ENCODE assay signal across 12 cellular contexts in the genomic region with DNA sequence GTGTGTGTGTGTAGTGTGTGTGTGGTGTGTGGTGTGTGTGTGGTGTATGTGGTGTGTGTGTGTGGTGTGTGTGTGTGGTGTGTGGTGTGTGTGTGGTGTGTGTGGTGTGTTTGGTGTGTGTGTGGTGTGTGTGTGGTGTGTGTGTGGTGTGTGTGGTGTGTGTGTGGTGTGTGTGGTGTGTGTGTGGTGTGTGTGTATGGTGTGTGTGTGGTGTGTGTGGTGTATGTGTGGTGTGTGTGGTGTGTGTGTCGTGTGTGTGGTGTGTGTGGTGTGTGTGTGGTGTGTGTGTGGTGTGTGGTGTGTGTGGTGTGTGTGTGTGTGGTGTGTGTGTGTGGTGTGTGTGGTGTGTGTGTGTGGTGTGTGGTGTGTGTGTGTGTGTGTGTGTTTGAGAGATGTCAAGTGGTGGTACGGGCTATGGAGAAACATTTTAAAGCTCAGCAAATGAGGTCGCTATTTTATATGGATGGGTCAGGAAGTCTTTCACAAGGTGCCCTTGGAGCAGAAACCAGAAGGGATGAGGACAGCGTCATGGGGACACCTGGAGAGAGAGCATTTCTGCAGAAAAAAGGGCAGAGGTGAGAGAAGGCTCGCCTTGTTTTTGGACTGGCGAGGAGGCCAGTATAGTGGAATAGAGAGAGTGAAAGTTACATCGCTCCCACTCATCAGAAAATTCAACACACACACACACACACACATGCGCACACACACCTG. TPM values are rescaled to one million over a fixed set of nuclear protein-coding genes. Genes with fewer than 3 reads are reported as not detected.
DNase-seq lines count a peak whose midpoint lies in the region; ATAC-seq, FAIRE-seq and TF ChIP-seq lines count a peak whose summit lies in the region.
"Not testable (repeated sequence)": the region's sequence is repeated elsewhere in the genome, so short reads cannot be mapped to it uniquely, and the experiment has no call there.
"Had no signal": no experiment of that assay in that cellular context is flagged by ENCODE, and none has a peak within 500 bp of the region (broad histone marks: within the 10 kb centered on the region; RNA-seq: fewer than 3 reads in every experiment).

No MANE protein-coding gene starts in this region.

- not testable (repeated sequence) for TF ChIP-seq RAD21 in K562 (CRISPR knock-in tag; conservative IDR thresholded peaks at IDR 0.05 in 1 of 2, IDR thresholded peaks at IDR 0.05 in 1 of 2)

- peaks cover 8 to 31% of the 10 kb centered on the region in 2 experiments for H3K27me3 ChIP-seq in K562 (ENCODE audit: control insufficient read depth in 2 of 2, insufficient read depth in 2 of 2, low read length in 2 of 2)
- H3K27me3 ChIP-seq in keratinocyte (ENCODE audit: control insufficient read depth, extremely low read depth, insufficient read depth, low read length), result not testable (repeated sequence)

- not testable (repeated sequence) for H3K27ac ChIP-seq in K562 (ENCODE audit: extremely low read depth, low read depth, low read length); keratinocyte (ENCODE audit: control insufficient read depth, insufficient read depth, low read length)

- H4K20me1 ChIP-seq in K562 (replicated peaks; ENCODE audit: control insufficient read depth, insufficient read depth, low read length); keratinocyte (ENCODE audit: control insufficient read depth, extremely low read depth, insufficient read depth, low read length): not testable (repeated sequence)

- not testable (repeated sequence) for H3K9me3 Mint-ChIP-seq in activated B cell treated with CpG ODN at 0.5 μM for 24 hours, nephron progenitor cell

- H3K9me1 ChIP-seq in K562 (ENCODE audit: control insufficient read depth, insufficient read depth, low read length); keratinocyte (ENCODE audit: control insufficient read depth, extremely low read depth, insufficient read depth, low read length): not testable (repeated sequence)

- not testable (repeated sequence) for BruUV-seq in K562 (replicated peaks; lab: Mats Ljungman, UMichigan)

- not testable (repeated sequence) for TF ChIP-seq EP300 in K562 (IDR thresholded peaks at IDR 0.05; ENCODE audit: low read length)

- not testable (repeated sequence) for H3K9ac ChIP-seq in K562 (ENCODE audit: insufficient read depth in 1 of 2, low read depth in 2 of 2, low read length in 2 of 2); keratinocyte (ENCODE audit: control insufficient read depth, extremely low read depth, insufficient read depth, low read length)

- dilution Hi-C loops in keratinocyte (cut with MboI; ENCODE audit: extremely low pct_ligation_motif_present, low sequenced_read_pairs), result not testable (repeated sequence)

- not testable (repeated sequence) for H3K9me3 ChIP-seq in K562 (replicated peaks; ENCODE audit: control insufficient read depth, insufficient read depth, low read depth, low read length); keratinocyte (ENCODE audit: control insufficient read depth, low read depth, low read length)

- intact Hi-C loops in activated B cell treated with CpG ODN at 0.5 μM for 24 hours (cut with micrococcal nuclease); K562 (cut with micrococcal nuclease): not testable (repeated sequence)

- ATAC-seq in activated B cell treated with CpG ODN at 0.5 μM for 24 hours (ENCODE audit: low read depth) (peak; percentile 14), K562 (peak; percentile 43)

- H3K4me1 Mint-ChIP-seq in activated B cell treated with CpG ODN at 0.5 μM for 24 hours, nephron progenitor cell: not testable (repeated sequence)

- H3K4me2 ChIP-seq in K562 (ENCODE audit: insufficient read depth, low read length); keratinocyte (ENCODE audit: control insufficient read depth, extremely low read depth, insufficient read depth, low read depth, low read length): not testable (repeated sequence)

- H3K4me3 Mint-ChIP-seq in activated B cell treated with CpG ODN at 0.5 μM for 24 hours, nephron progenitor cell: not testable (repeated sequence)

- not testable (repeated sequence) for TF ChIP-seq POLR2A in GM12892 (IDR thresholded peaks at IDR 0.05; ENCODE audit: low read depth, low read length); NB4 (IDR thresholded peaks at IDR 0.05; ENCODE audit: extremely low read depth, insufficient read length); K562 (conservative IDR thresholded peaks at IDR 0.05)

- POLR2A ChIA-PET in activated B cell treated with CpG ODN at 0.5 μM for 24 hours (lab: Charles Lee) (interaction anchor here (0.7 kb wide), 1 partner anchor 722 kb away, joined by 3 read pairs; no protein-coding TSS in a partner anchor), K562 (lab: Yijun Ruan, JAX) (interaction anchor here (0.7 to 3.2 kb wide), 6 partner anchors 10 to 1259 kb away, joined by 3 to 20 read pairs (median 4); no protein-coding TSS in a partner anchor)

- not testable (repeated sequence) for H3K36me3 ChIP-seq in K562 (ENCODE audit: control insufficient read depth, insufficient read depth, low read length); keratinocyte (ENCODE audit: control insufficient read depth in 2 of 2, extremely low read depth in 1 of 2, insufficient read depth in 2 of 2, low read length in 2 of 2)

- CTCF ChIA-PET in activated B cell treated with CpG ODN at 0.5 μM for 24 hours (lab: Charles Lee); K562 (lab: Yijun Ruan, JAX; ENCODE audit: low intra/inter-chr PET ratio): not testable (repeated sequence)

- peaks cover 17% of the 10 kb centered on the region for H3K27me3 Mint-ChIP-seq in activated B cell treated with CpG ODN at 0.5 μM for 24 hours
- peaks cover 49% of the 10 kb centered on the region for H3K27me3 Mint-ChIP-seq in nephron progenitor cell (ENCODE audit: low read depth, poor library complexity)

- not testable (repeated sequence) for H3K79me2 ChIP-seq in K562 (ENCODE audit: control insufficient read depth, insufficient read depth, low read length); keratinocyte (ENCODE audit: control insufficient read depth, insufficient read depth, low read length)

- H3K27ac Mint-ChIP-seq in activated B cell treated with CpG ODN at 0.5 μM for 24 hours, result not testable (repeated sequence)
- peak overlapping the region; percentile 6 for H3K27ac Mint-ChIP-seq in nephron progenitor cell

- TF ChIP-seq CTCF in NB4 (IDR thresholded peaks at IDR 0.05; ENCODE audit: low read depth, low read length); activated B cell treated with CpG ODN at 0.5 μM for 24 hours (IDR thresholded peaks at IDR 0.05); K562 (IDR thresholded peaks at IDR 0.05 in 2 of 3, conservative IDR thresholded peaks at IDR 0.05 in 1 of 3; ENCODE audit: insufficient read depth in 2 of 3, low read depth in 1 of 3, low read length in 3 of 3); keratinocyte (optimal IDR thresholded peaks at IDR 0.05 in 1 of 3, IDR thresholded peaks at IDR 0.05 in 1 of 3, conservative IDR thresholded peaks at IDR 0.05 in 1 of 3; ENCODE audit: extremely low read depth in 1 of 3, insufficient read depth in 2 of 3, low read length in 3 of 3); nephron progenitor cell (IDR thresholded peaks at IDR 0.05): not testable (repeated sequence)

- 32% methylated on average over 8 of the region's 8 CpGs for WGBS in K562 (ENCODE audit: insufficient coverage, low coverage, missing lambda C conversion rate)

- H3K4me1 ChIP-seq in K562 (replicated peaks in 1 of 2; ENCODE audit: control insufficient read depth in 2 of 2, insufficient read depth in 2 of 2, low read length in 2 of 2); keratinocyte (ENCODE audit: control insufficient read depth, extremely low read depth, insufficient read depth, low read length): not testable (repeated sequence)

- DNase-seq in GM12892 (ENCODE audit: insufficient read length); activated B cell treated with CpG ODN at 0.5 μM for 24 hours; keratinocyte (ENCODE audit: low read depth, low spot score); nephron progenitor cell: not testable (repeated sequence)
- DNase-seq in NB4 (ENCODE audit: low read depth) (peak; percentile 39), RKO (ENCODE audit: low spot score) (peak; percentile 25), K562 (ENCODE audit: extremely low read depth in 1 of 4, low spot score in 3 of 4) (peak in 2 of 4 experiments; percentile 10 to 37)

- in situ Hi-C loops in K562 (cut with MboI), result not testable (repeated sequence)

- 0 out of 2 replicates have a peak overlapping the region, but pooled peaks have one; percentile 21 for H2AFZ ChIP-seq in K562 (ENCODE audit: low read depth, low read length)
- not testable (repeated sequence) for H2AFZ ChIP-seq in keratinocyte (ENCODE audit: control insufficient read depth, low read length)

- FAIRE-seq in GM12892 (lab: Jason Lieb, UNC) (peak; percentile 96), K562 (lab: Jason Lieb, UNC) (peak; percentile 61), keratinocyte (lab: Jason Lieb, UNC) (peak; percentile 17)

- not testable (repeated sequence) for H3K4me3 ChIP-seq in NB4 (ENCODE audit: low read depth, low read length); K562; keratinocyte (ENCODE audit: control insufficient read depth in 2 of 3, extremely low read depth in 1 of 3, insufficient read depth in 2 of 3, low read depth in 1 of 3, low read length in 3 of 3)

- H3K36me3 Mint-ChIP-seq in activated B cell treated with CpG ODN at 0.5 μM for 24 hours (ENCODE audit: low read depth); nephron progenitor cell (ENCODE audit: low read depth): not testable (repeated sequence)

RNA-seq across cellular contexts. Expression of a gene that starts 58.1 kb away (rescaled TPM):
- not detected for polyA plus RNA-seq in GM12892 (2012; ENCODE audit: missing spikeins)
- not detected in 2 replicates for total RNA-seq in activated B cell treated with CpG ODN at 0.5 μM for 24 hours
- not detected in 2 replicates for total RNA-seq in K562 (2011; cell fraction: chromatin; rRNA removed; ENCODE audit: low replicate concordance)
- total RNA-seq in K562 (2011; cell fraction: nucleolus; rRNA removed), result not detected in 2 replicates
- total RNA-seq in K562 (2011; cell fraction: nucleoplasm; rRNA removed), result not detected in 2 replicates
- not detected in 2 replicates for total RNA-seq in K562 (2014; rRNA removed)
- total RNA-seq in K562 (2014; rRNA removed; fragmentation: Illumina TruSeq; extraction: Trizol), result not detected in 2 replicates
- total RNA-seq in K562 (2015; rRNA removed; fragmentation: Illumina TruSeq; extraction: Trizol), result not detected in 2 replicates
- total RNA-seq in K562 (2021), result not detected in 2 replicates
- not detected in 2 replicates for polyA plus RNA-seq in K562 (2011; rRNA removed)
- not detected in 2 replicates for polyA plus RNA-seq in K562 (2011; cell fraction: cytosol; rRNA removed)
- polyA plus RNA-seq in K562 (2011; cell fraction: nucleus; rRNA removed), result not detected in 2 replicates
- not detected in 2 replicates for polyA plus RNA-seq in K562 (2012)
- not detected in 2 replicates for polyA plus RNA-seq in K562 (2014; fragmentation: Illumina TruSeq; extraction: Trizol)
- not detected for polyA plus RNA-seq in K562 (2014; fragmentation: Nextera tagmentation; extraction: Ambion mirVana)
- not detected in 2 replicates for polyA plus RNA-seq in K562 (2014; rRNA removed)
- not detected in 2 replicates for polyA minus RNA-seq in K562 (2011; rRNA and poly(A)+ RNA removed)
- not detected in 2 replicates for polyA minus RNA-seq in K562 (2011; cell fraction: cytosol; rRNA and poly(A)+ RNA removed)
- not detected in 2 replicates for polyA minus RNA-seq in K562 (2011; cell fraction: nucleus; rRNA and poly(A)+ RNA removed)
- polyA plus RNA-seq in keratinocyte, result not detected in 3 replicates
- not detected for polyA plus RNA-seq in keratinocyte (2011; ENCODE audit: low read depth)
- not detected in 2 replicates for polyA plus RNA-seq in keratinocyte (2011; cell fraction: cytosol; rRNA removed)
- not detected in 2 replicates for polyA plus RNA-seq in keratinocyte (2011; cell fraction: nucleus; rRNA removed)
- not detected in 2 replicates for polyA plus RNA-seq in keratinocyte (2012; ENCODE audit: low replicate concordance)
- not detected in 3 replicates for polyA minus RNA-seq in keratinocyte
- polyA minus RNA-seq in keratinocyte (2011; cell fraction: cytosol; rRNA and poly(A)+ RNA removed), result not detected
- not detected in 2 replicates for polyA minus RNA-seq in keratinocyte (2011; cell fraction: nucleus; rRNA and poly(A)+ RNA removed)
- total RNA-seq: CD4-positive, alpha-beta memory T cell; GM23248; H7 had no signal
- polyA plus RNA-seq: A549; AG04450; CD4-positive, alpha-beta memory T cell; GM23248 had no signal
